In the genomic region with DNA sequence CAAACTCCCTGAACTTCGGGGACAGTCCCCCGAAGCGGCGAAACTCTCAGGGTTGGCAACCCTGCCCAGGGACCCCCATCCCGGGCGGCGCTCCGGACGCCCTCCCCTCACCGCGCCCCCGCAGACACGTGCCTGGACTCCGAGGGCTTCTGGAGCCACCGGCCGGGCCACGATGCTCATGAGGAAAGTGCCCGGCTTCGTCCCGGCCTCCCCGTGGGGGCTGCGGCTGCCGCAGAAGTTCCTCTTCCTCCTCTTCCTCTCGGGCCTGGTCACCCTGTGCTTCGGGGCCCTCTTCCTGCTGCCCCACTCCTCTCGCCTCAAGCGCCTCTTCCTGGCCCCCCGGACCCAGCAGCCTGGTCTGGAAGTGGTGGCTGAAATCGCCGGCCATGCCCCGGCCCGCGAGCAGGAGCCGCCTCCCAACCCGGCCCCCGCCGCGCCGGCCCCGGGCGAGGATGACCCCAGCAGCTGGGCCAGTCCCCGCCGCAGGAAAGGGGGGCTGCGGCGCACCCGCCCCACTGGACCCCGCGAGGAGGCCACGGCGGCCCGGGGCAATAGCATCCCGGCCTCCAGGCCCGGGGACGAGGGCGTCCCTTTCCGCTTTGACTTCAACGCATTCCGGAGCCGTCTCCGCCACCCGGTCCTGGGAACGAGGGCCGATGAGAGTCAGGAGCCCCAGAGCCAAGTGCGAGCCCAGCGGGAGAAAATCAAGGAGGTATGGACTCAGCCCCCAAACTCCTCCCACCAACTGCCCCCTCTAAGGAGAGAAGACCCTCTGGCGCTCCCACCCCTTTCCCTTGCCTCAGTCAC, we compare ENCODE assay signal across 8 cellular contexts. TPM values are rescaled to one million over a fixed set of nuclear protein-coding genes. Genes with fewer than 3 reads are reported as not detected.
DNase-seq lines count a peak whose midpoint lies in the region; ATAC-seq, FAIRE-seq and TF ChIP-seq lines count a peak whose summit lies in the region.

No MANE protein-coding gene starts in this region.

- peak overlapping the region; percentile 14 to 43 for H3K9ac ChIP-seq in kidney (ENCODE audit: low read length in 2 of 2)

- no peaks in the 10 kb centered on the region for H3K9me3 ChIP-seq in kidney (ENCODE audit: control insufficient read depth in 1 of 2, low read length in 2 of 2)

- H3K4me1 ChIP-seq in kidney (ENCODE audit: control insufficient read depth in 1 of 2, insufficient read depth in 1 of 2, low read depth in 1 of 2, low read length in 2 of 2): peaks cover 13 to 28% of the 10 kb centered on the region in 2 donors

- intact Hi-C loops in Right ventricle myocardium inferior (cut with DNase I) (loop anchor here (2.0 to 5.0 kb wide), 3 partner anchors 41 to 127 kb away; no protein-coding TSS in a partner anchor), cardiac septum (cut with DNase I) (loop anchor here (2.0 to 5.0 kb wide), 5 partner anchors 39 to 181 kb away; a partner anchor contains a TSS), kidney (cut with DNase I) (loop anchor here (10.0 kb wide), 1 partner anchor 177 kb away; no protein-coding TSS in a partner anchor)

- ATAC-seq in Right ventricle myocardium inferior (no peak), HG02763 (IDR thresholded peaks at IDR 0.05; ENCODE audit: unreplicated experiment) (no peak)

- H3K4me3 ChIP-seq in kidney (ENCODE audit: low read length in 2 of 2): peak overlapping the region; percentile 63 to 75

- no peaks in the 10 kb centered on the region for H3K36me3 ChIP-seq in kidney (ENCODE audit: control insufficient read depth in 1 of 2, insufficient read depth in 2 of 2, low read length in 2 of 2)

- peak overlapping the region; percentile 52 for H3K27ac ChIP-seq in angular gyrus (ENCODE audit: low read depth, low read length)
- peak overlapping the region; percentile 58 to 74 for H3K27ac ChIP-seq in kidney (ENCODE audit: low read depth in 2 of 2, low read length in 2 of 2)
- H3K27ac ChIP-seq in temporal lobe (ENCODE audit: low read depth, low read length): peak overlapping the region; percentile 29

- no peak for FAIRE-seq in kidney (lab: Jason Lieb, UNC)

- no peak for TF ChIP-seq CTCF in kidney (IDR thresholded peaks at IDR 0.05; ENCODE audit: borderline replicate concordance, extremely low read depth, insufficient read depth)

- DNase-seq in Right ventricle myocardium inferior (ENCODE audit: missing footprints) (peak; percentile 75), cardiac septum (ENCODE audit: low spot score) (no peak), kidney (peak; percentile 81), NCI-H2227 (lab: John Stamatoyannopoulos, UW; ENCODE audit: unreplicated experiment) (no peak), NCI-H2029 treated with DMSO at 0.1 percent for 48 hours (lab: John Stamatoyannopoulos, UW) (no peak)

RNA-seq across cellular contexts. Expression of a gene that starts 1.2 kb away (rescaled TPM):
- total RNA-seq in Right ventricle myocardium inferior: 19.5 TPM
- total RNA-seq in cardiac septum: 16.7 TPM
- 31.7 TPM for total RNA-seq in kidney
- 65.5 TPM for polyA plus RNA-seq in kidney (ENCODE audit: insufficient read depth, low read depth, low replicate concordance)
- 6.9 TPM for total RNA-seq in temporal lobe

Comparison
In these comparisons a context has a peak if more than half of its experiments do, and no peak if none do; other contexts are left out.
1. DNase-seq: peak in Right ventricle myocardium inferior (single experiment) and kidney (single experiment); none in cardiac septum (single experiment), NCI-H2227 (single experiment) and NCI-H2029 treated with DMSO at 0.1 percent for 48 hours (single experiment).
2. Peak in every context shown above with its lines, with median percentiles within 50 percentile points of each other: H3K27ac ChIP-seq.